ENCODE assay signal across 18 cellular contexts in the genomic region with DNA sequence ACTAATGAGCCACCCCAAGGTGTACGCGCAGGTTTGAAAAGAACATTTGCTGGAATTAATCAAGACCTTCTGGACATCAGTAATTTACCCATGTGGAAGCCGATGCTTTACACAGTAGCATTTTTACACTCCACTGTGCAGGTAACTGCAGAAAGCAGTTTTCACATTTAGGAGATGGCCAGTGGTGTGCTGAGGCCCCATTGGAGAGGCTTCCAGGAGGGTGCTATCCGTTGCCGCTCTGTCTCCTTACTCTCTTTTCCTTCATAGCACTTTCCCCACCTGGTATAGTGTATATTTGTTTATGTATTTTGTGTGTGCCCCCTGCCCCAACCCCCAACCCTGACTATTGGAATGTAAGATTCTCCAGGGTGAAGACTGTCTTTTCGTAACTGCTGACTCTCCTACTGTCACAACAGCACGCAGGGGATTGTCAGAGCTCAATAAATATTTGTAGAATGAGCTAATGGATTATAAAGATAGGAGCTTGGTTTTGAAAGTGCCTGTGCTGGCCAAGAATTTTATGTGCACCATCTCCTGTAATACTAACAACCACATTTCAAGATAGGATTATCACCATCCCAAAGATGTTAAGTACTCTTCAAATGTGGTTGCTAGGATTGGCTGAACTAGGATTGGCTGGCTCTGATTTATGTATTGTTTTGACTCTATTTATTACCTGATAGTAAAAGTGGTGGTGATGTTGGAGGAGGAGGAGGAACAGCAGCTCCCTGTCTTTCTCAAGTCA.
DNase-seq lines count a peak whose midpoint lies in the region; ATAC-seq and TF ChIP-seq lines count a peak whose summit lies in the region.
"Had no signal": no experiment of that assay in that cellular context is flagged by ENCODE, and none has a peak within 500 bp of the region (broad histone marks: within the 10 kb centered on the region; RNA-seq: fewer than 3 reads in every experiment).

No MANE protein-coding gene starts in this region.

- H3F3A ChIP-seq in GM23248 (ENCODE audit: insufficient read depth) (no peaks in the 10 kb centered on the region), GM23338 (replicated peaks; ENCODE audit: low read depth) (no peaks in the 10 kb centered on the region)

- H3K27me3 ChIP-seq in GM23248 (replicated peaks; ENCODE audit: insufficient read depth) (peaks cover 3% of the 10 kb centered on the region), body of pancreas (no peaks in the 10 kb centered on the region), mesenchymal stem cell (ENCODE audit: control insufficient read depth in 1 of 2, insufficient read depth in 1 of 2, low read length in 2 of 2) (peaks cover 16 to 55% of the 10 kb centered on the region in 2 experiments), sigmoid colon (peaks cover 0 to 14% (median 0%) of the 10 kb centered on the region in 3 donors), GM23338 (ENCODE audit: insufficient read depth) (no peaks in the 10 kb centered on the region)
- H3K27me3 ChIP-seq: cardiac muscle cell had no signal

- H3K36me3 Mint-ChIP-seq in GM23338 (ENCODE audit: low read depth) = no peaks in the 10 kb centered on the region
- H3K36me3 Mint-ChIP-seq: activated naive CD8-positive, alpha-beta T cell treated with anti-CD3 and anti-CD28 coated beads for 36 hours; memory B cell had no signal

- peak overlapping the region; percentile 48; the same call in 1 of the 2 replicates for H3K27ac ChIP-seq in C4-2B
- no peak overlapping the region for H3K27ac ChIP-seq in GM23248
- no peak overlapping the region for H3K27ac ChIP-seq in body of pancreas
- H3K27ac ChIP-seq in mesenchymal stem cell (ENCODE audit: low read length, poor library complexity, severe bottlenecking) = no peak overlapping the region
- H3K27ac ChIP-seq in sigmoid colon = peak overlapping the region in 1 of 4 donors; percentile 30
- no peak overlapping the region for H3K27ac ChIP-seq in GM23338 (ENCODE audit: low read depth)
- H3K27ac ChIP-seq: cardiac muscle cell, gastrocnemius medialis, spleen, uterus had no signal

- H3K4me3 Mint-ChIP-seq in GM23338 = no peak overlapping the region
- H3K4me3 Mint-ChIP-seq: activated naive CD8-positive, alpha-beta T cell treated with anti-CD3 and anti-CD28 coated beads for 36 hours; activated T-cell treated with anti-CD3 and anti-CD28 coated beads, Interleukin-2, amount 50 U/mL, for 24 hours; memory B cell had no signal

- ATAC-seq in body of pancreas = peak; percentile 45
- ATAC-seq in GM23338 = no peak
- ATAC-seq in GM18520 (IDR thresholded peaks at IDR 0.05; ENCODE audit: unreplicated experiment) = no peak
- ATAC-seq: stimulated activated naive CD8-positive, alpha-beta T cell treated with anti-CD3 and anti-CD28 coated beads, Interleukin-15, Interleukin-2, amounts not matched to agents 100 U/mL and 50 U/mL, for 24 hours had no signal

- H2BK120ac ChIP-seq in mesenchymal stem cell (ENCODE audit: low read depth, low read length) = no peak overlapping the region

- H4K20me1 ChIP-seq in GM23248 (ENCODE audit: insufficient read depth) (no peaks in the 10 kb centered on the region), GM23338 (replicated peaks; ENCODE audit: insufficient read depth) (no peaks in the 10 kb centered on the region)

- H2AFZ ChIP-seq in GM23248 (no peak overlapping the region), mesenchymal stem cell (ENCODE audit: low read depth, low read length) (no peak overlapping the region), GM23338 (no peak overlapping the region; the same call in 1 of the 2 replicates)

- peak; percentile 19 for DNase-seq in GM23248
- DNase-seq in body of pancreas = no peak
- DNase-seq in mesenchymal stem cell = peak; percentile 26
- DNase-seq in sigmoid colon = no peak
- no peak for DNase-seq in GM23338 (ENCODE audit: low spot score)
- no peak for DNase-seq in NCI-H510A (lab: John Stamatoyannopoulos, UW)
- DNase-seq: activated naive CD8-positive, alpha-beta T cell treated with anti-CD3 and anti-CD28 coated beads for 36 hours; activated T-cell treated with anti-CD3 and anti-CD28 coated beads, Interleukin-2, amount 50 U/mL, for 24 hours; gastrocnemius medialis; NCI-H1048; NCI-H345; spleen; stimulated activated naive CD8-positive, alpha-beta T cell treated with anti-CD3 and anti-CD28 coated beads, Interleukin-15, Interleukin-2, amounts not matched to agents 100 U/mL and 50 U/mL, for 24 hours; uterus had no signal

- H4K91ac ChIP-seq in mesenchymal stem cell (ENCODE audit: low read length) = no peak overlapping the region

- no peak overlapping the region for H2AK5ac ChIP-seq in mesenchymal stem cell (ENCODE audit: low read length, severe bottlenecking)

- in situ Hi-C loops in GM23248 (cut with MboI) = no loop called here

- no peaks in the 10 kb centered on the region for H3K9me2 ChIP-seq in GM23248 (ENCODE audit: insufficient read depth)
- no peaks in the 10 kb centered on the region for H3K9me2 ChIP-seq in GM23338 (ENCODE audit: insufficient read depth)

- no peak overlapping the region for H2BK12ac ChIP-seq in mesenchymal stem cell (ENCODE audit: low read length in 2 of 2)

- no peak overlapping the region for H4K8ac ChIP-seq in mesenchymal stem cell (ENCODE audit: low read length)

- no peaks in the 10 kb centered on the region for H3K9me3 Mint-ChIP-seq in GM23338
- H3K9me3 Mint-ChIP-seq: activated naive CD8-positive, alpha-beta T cell treated with anti-CD3 and anti-CD28 coated beads for 36 hours; activated T-cell treated with anti-CD3 and anti-CD28 coated beads, Interleukin-2, amount 50 U/mL, for 24 hours; memory B cell had no signal

- no peak overlapping the region for H3K4me2 ChIP-seq in GM23248 (ENCODE audit: unreplicated experiment)
- H3K4me2 ChIP-seq in mesenchymal stem cell (ENCODE audit: low read length, poor library complexity, severe bottlenecking) = no peak overlapping the region
- H3K4me2 ChIP-seq in GM23338 = no peak overlapping the region

- H3K18ac ChIP-seq in mesenchymal stem cell (ENCODE audit: low read depth in 1 of 2, low read length in 2 of 2) = no peak overlapping the region

- TF ChIP-seq CTCF in C4-2B (conservative IDR thresholded peaks at IDR 0.05) (no peak), body of pancreas (IDR thresholded peaks at IDR 0.05) (no peak), sigmoid colon (IDR thresholded peaks at IDR 0.05) (no peak), GM23338 (conservative IDR thresholded peaks at IDR 0.05; ENCODE audit: low read depth in 2 of 2) (no peak)

- peaks cover 22% of the 10 kb centered on the region for H3K4me1 Mint-ChIP-seq in GM23338
- H3K4me1 Mint-ChIP-seq: activated naive CD8-positive, alpha-beta T cell treated with anti-CD3 and anti-CD28 coated beads for 36 hours; memory B cell had no signal

- H3K36me3 ChIP-seq in GM23248 (ENCODE audit: low read depth) = no peaks in the 10 kb centered on the region
- no peaks in the 10 kb centered on the region for H3K36me3 ChIP-seq in body of pancreas (replicated peaks in 1 of 2; ENCODE audit: insufficient read depth in 1 of 2, low read depth in 2 of 2)
- H3K36me3 ChIP-seq in mesenchymal stem cell (ENCODE audit: control insufficient read depth in 1 of 2, insufficient read depth in 2 of 2, low read depth in 1 of 2, low read length in 2 of 2) = no peaks in the 10 kb centered on the region
- H3K36me3 ChIP-seq in sigmoid colon = no peaks in the 10 kb centered on the region
- no peaks in the 10 kb centered on the region for H3K36me3 ChIP-seq in GM23338 (ENCODE audit: insufficient read depth)
- H3K36me3 ChIP-seq: cardiac muscle cell, gastrocnemius medialis, spleen, uterus had no signal

- no peak for TF ChIP-seq EP300 in sigmoid colon (IDR thresholded peaks at IDR 0.05)

- TF ChIP-seq POLR2A in body of pancreas (IDR thresholded peaks at IDR 0.05) = no peak
- no peak for TF ChIP-seq POLR2A in sigmoid colon (IDR thresholded peaks at IDR 0.05)

- no peak overlapping the region for H3K14ac ChIP-seq in mesenchymal stem cell (ENCODE audit: low read length in 2 of 2)

- H3K23ac ChIP-seq in mesenchymal stem cell (ENCODE audit: low read length in 2 of 2) = no peak overlapping the region

- H3K9ac ChIP-seq in GM23248 (no peak overlapping the region), mesenchymal stem cell (ENCODE audit: low read length) (no peak overlapping the region)

- H3K4me3 ChIP-seq in GM23248 (no peak overlapping the region), body of pancreas (no peak overlapping the region), mesenchymal stem cell (ENCODE audit: insufficient read depth in 1 of 2, low read depth in 1 of 2, low read length in 2 of 2) (no peak overlapping the region), sigmoid colon (no peak overlapping the region), GM23338 (no peak overlapping the region)
- H3K4me3 ChIP-seq: cardiac muscle cell, gastrocnemius medialis, spleen, uterus had no signal

- 29 to 32% methylated on average over 7 of the region's 7 CpGs for WGBS in GM23248 (ENCODE audit: low coverage in 1 of 2, low lambda C conversion rate in 2 of 2, missing lambda C conversion rate in 2 of 2), 2 experiments
- 69 to 70% methylated on average over 7 of the region's 7 CpGs for WGBS in body of pancreas, 2 donors
- 93% methylated on average over 2 of the region's 7 CpGs for WGBS in mesenchymal stem cell
- 47 to 64% methylated on average over 7 of the region's 7 CpGs for WGBS in sigmoid colon, 2 donors

- no peaks in the 10 kb centered on the region for H3K9me3 ChIP-seq in GM23248 (ENCODE audit: low read depth)
- H3K9me3 ChIP-seq in body of pancreas = no peaks in the 10 kb centered on the region
- no peaks in the 10 kb centered on the region for H3K9me3 ChIP-seq in mesenchymal stem cell (ENCODE audit: control insufficient read depth, low read length)
- H3K9me3 ChIP-seq in sigmoid colon = no peaks in the 10 kb centered on the region
- H3K9me3 ChIP-seq: gastrocnemius medialis, spleen, uterus had no signal

- no peak overlapping the region for H3K4ac ChIP-seq in mesenchymal stem cell (ENCODE audit: low read depth in 1 of 2, low read length in 2 of 2)

- no peaks in the 10 kb centered on the region for H3K79me2 ChIP-seq in GM23248 (ENCODE audit: insufficient read depth)
- H3K79me2 ChIP-seq in GM23338 (replicated peaks; ENCODE audit: insufficient read depth) = no peaks in the 10 kb centered on the region

- intact Hi-C loops in body of pancreas (cut with DNase I) = no loop called here
- intact Hi-C loops in sigmoid colon (cut with DNase I) = no loop called here

- H2BK5ac ChIP-seq in mesenchymal stem cell (ENCODE audit: low read depth, low read length, poor library complexity, severe bottlenecking) = no peak overlapping the region

- no peaks in the 10 kb centered on the region for H3K4me1 ChIP-seq in GM23248 (ENCODE audit: insufficient read depth)
- H3K4me1 ChIP-seq in body of pancreas = peaks cover 19% of the 10 kb centered on the region
- H3K4me1 ChIP-seq in mesenchymal stem cell (ENCODE audit: control insufficient read depth, insufficient read depth, low read depth, low read length) = no peaks in the 10 kb centered on the region
- peaks cover 0 to 25% (median 11%) of the 10 kb centered on the region in 4 donors for H3K4me1 ChIP-seq in sigmoid colon
- H3K4me1 ChIP-seq in GM23338 (ENCODE audit: insufficient read depth) = peaks cover 21% of the 10 kb centered on the region
- H3K4me1 ChIP-seq: gastrocnemius medialis, spleen, uterus had no signal

- H3K79me1 ChIP-seq in mesenchymal stem cell (replicated peaks; ENCODE audit: low read length, poor library complexity, severe bottlenecking) = no peaks in the 10 kb centered on the region

- no peak overlapping the region for H2BK15ac ChIP-seq in mesenchymal stem cell (ENCODE audit: low read depth, poor library complexity, severe bottlenecking)

- H3K27ac Mint-ChIP-seq in GM23338 = no peak overlapping the region
- H3K27ac Mint-ChIP-seq: activated naive CD8-positive, alpha-beta T cell treated with anti-CD3 and anti-CD28 coated beads for 36 hours; activated T-cell treated with anti-CD3 and anti-CD28 coated beads, Interleukin-2, amount 50 U/mL, for 24 hours; memory B cell had no signal

- H3K27me3 Mint-ChIP-seq in GM23338 (ENCODE audit: insufficient read depth, low read depth, poor library complexity) = peaks cover 3% of the 10 kb centered on the region

Comparison
In these comparisons a context has a peak if more than half of its experiments do, and no peak if none do; other contexts are left out.
1. DNase-seq: peak in GM23248 (single experiment) and mesenchymal stem cell (single experiment); none in body of pancreas (0 of 4), sigmoid colon (single experiment), GM23338 (single experiment) and NCI-H510A (single experiment).